In the genomic region with DNA sequence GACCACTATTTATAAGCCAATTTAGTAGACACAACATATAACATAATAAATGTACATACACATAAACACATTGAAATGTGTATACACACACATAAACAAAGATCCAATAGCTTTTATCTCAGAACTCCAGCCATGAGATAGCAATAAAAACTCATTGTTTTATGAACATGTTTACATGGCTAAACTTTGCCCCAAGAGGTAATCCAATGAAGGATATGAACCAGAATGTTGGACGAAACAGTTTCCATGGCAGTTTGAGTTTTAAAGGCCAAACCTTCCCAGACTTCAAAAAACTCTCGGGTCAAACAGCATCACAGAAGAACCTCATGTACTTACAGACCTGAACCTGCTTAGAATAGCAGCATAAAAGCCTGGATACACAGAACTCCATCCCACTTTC, we compare ENCODE assay signal across 15 cellular contexts.
DNase-seq lines count a peak whose midpoint lies in the region; ATAC-seq, FAIRE-seq and TF ChIP-seq lines count a peak whose summit lies in the region.
"Had no signal": no experiment of that assay in that cellular context is flagged by ENCODE, and none has a peak within 500 bp of the region (broad histone marks: within the 10 kb centered on the region; RNA-seq: fewer than 3 reads in every experiment).

No MANE protein-coding gene starts in this region.

- FAIRE-seq in HepG2 (lab: Jason Lieb, UNC) = peak; percentile 15
- FAIRE-seq in keratinocyte (lab: Jason Lieb, UNC) = peak; percentile 39
- no peak for FAIRE-seq in H54 (lab: Jason Lieb, UNC)

- no TSS peak for BruUV-seq in HepG2 (replicated peaks; lab: Mats Ljungman, UMichigan)

- H3K27me3 ChIP-seq in HepG2 (ENCODE audit: control insufficient read depth in 1 of 2, insufficient read depth in 2 of 2, low read length in 2 of 2) = no peaks in the 10 kb centered on the region
- H3K27me3 ChIP-seq in right lobe of liver = no peaks in the 10 kb centered on the region
- H3K27me3 ChIP-seq in keratinocyte (ENCODE audit: control insufficient read depth, extremely low read depth, insufficient read depth, low read length) = no peaks in the 10 kb centered on the region
- no peaks in the 10 kb centered on the region for H3K27me3 ChIP-seq in rectal smooth muscle tissue (ENCODE audit: control insufficient read depth, insufficient read depth, low read length)
- H3K27me3 ChIP-seq: BLaER1 had no signal

- in situ Hi-C loops in HepG2 (cut with HindIII; ENCODE audit: extremely low pct_ligation_motif_present, low pct_unique_long_range_greater_than_20kb) = no loop called here

- H4K20me1 ChIP-seq in HepG2 (ENCODE audit: insufficient read depth, low read length) (no peaks in the 10 kb centered on the region), keratinocyte (ENCODE audit: control insufficient read depth, extremely low read depth, insufficient read depth, low read length) (no peaks in the 10 kb centered on the region)
- H4K20me1 ChIP-seq: BLaER1 had no signal

- no peak for TF ChIP-seq CTCF in HepG2 (CRISPR knock-in tag; IDR thresholded peaks at IDR 0.05)
- no peak for TF ChIP-seq CTCF in right lobe of liver (IDR thresholded peaks at IDR 0.05)
- TF ChIP-seq CTCF in keratinocyte (optimal IDR thresholded peaks at IDR 0.05 in 1 of 3, IDR thresholded peaks at IDR 0.05 in 1 of 3, conservative IDR thresholded peaks at IDR 0.05 in 1 of 3; ENCODE audit: extremely low read depth in 1 of 3, insufficient read depth in 2 of 3, low read length in 3 of 3) = no peak

- H3K4me2 ChIP-seq in HepG2 (ENCODE audit: low read depth, low read length) (no peak overlapping the region), keratinocyte (ENCODE audit: control insufficient read depth, extremely low read depth, insufficient read depth, low read depth, low read length) (no peak overlapping the region)
- H3K4me2 ChIP-seq: BLaER1 had no signal

- no peak for TF ChIP-seq EP300 in HepG2 (IDR thresholded peaks at IDR 0.05; ENCODE audit: low read depth in 2 of 2, low read length in 2 of 2)
- no peak for TF ChIP-seq EP300 in HepG2 (CRISPR knock-in tag; IDR thresholded peaks at IDR 0.05; ENCODE audit: borderline replicate concordance)

- DNase-seq in HepG2 (ENCODE audit: low spot score) (no peak), right lobe of liver (no peak), keratinocyte (ENCODE audit: low read depth, low spot score) (no peak), NOMO-1 (lab: John Stamatoyannopoulos, UW; ENCODE audit: unreplicated experiment in 2 of 2) (no peak), hypothalamus (lab: John Stamatoyannopoulos, UW) (no peak), H54 (ENCODE audit: insufficient read length, low spot score) (no peak)
- DNase-seq: Calu3; CD4-positive, alpha-beta memory T cell; DMS79 treated with DMSO at 0.1 percent for 48 hours; GF-D8; GOT3 had no signal

- H3K4me3 ChIP-seq in HepG2 (replicated peaks in 1 of 3; ENCODE audit: insufficient read depth in 1 of 3, low read depth in 2 of 3, low read length in 3 of 3) = no peak overlapping the region
- H3K4me3 ChIP-seq in right lobe of liver = no peak overlapping the region
- H3K4me3 ChIP-seq in keratinocyte (ENCODE audit: control insufficient read depth in 2 of 3, extremely low read depth in 1 of 3, insufficient read depth in 2 of 3, low read depth in 1 of 3, low read length in 3 of 3) = no peak overlapping the region
- no peak overlapping the region for H3K4me3 ChIP-seq in rectal smooth muscle tissue (ENCODE audit: low read length)
- H3K4me3 ChIP-seq: BLaER1, HAP-1 had no signal

- H3K9me3 ChIP-seq in HepG2 (ENCODE audit: low read length) = no peaks in the 10 kb centered on the region
- no peaks in the 10 kb centered on the region for H3K9me3 ChIP-seq in right lobe of liver
- H3K9me3 ChIP-seq in keratinocyte (ENCODE audit: control insufficient read depth, low read depth, low read length) = no peaks in the 10 kb centered on the region

- no peak overlapping the region for H2AFZ ChIP-seq in HepG2 (ENCODE audit: low read length)
- no peak overlapping the region for H2AFZ ChIP-seq in keratinocyte (ENCODE audit: control insufficient read depth, low read length)

- no peak for TF ChIP-seq POLR2A in HepG2 (IDR thresholded peaks at IDR 0.05; ENCODE audit: insufficient read depth in 1 of 2, low read depth in 2 of 2, low read length in 2 of 2)
- no peak for TF ChIP-seq POLR2A in right lobe of liver (IDR thresholded peaks at IDR 0.05)
- no peak for TF ChIP-seq POLR2A in H54 (IDR thresholded peaks at IDR 0.05; ENCODE audit: low read depth, low read length)

- WGBS in HepG2 (ENCODE audit: low lambda C conversion rate) = 0% methylated on average over 2 of the region's 2 CpGs
- WGBS in right lobe of liver (ENCODE audit: insufficient coverage, low coverage, low lambda C conversion rate, missing lambda C conversion rate) = 85% methylated on average over 2 of the region's 2 CpGs

- no peaks in the 10 kb centered on the region for H3K79me2 ChIP-seq in HepG2 (ENCODE audit: insufficient read depth, low read length)
- H3K79me2 ChIP-seq in keratinocyte (ENCODE audit: control insufficient read depth, insufficient read depth, low read length) = no peaks in the 10 kb centered on the region

- H3K9ac ChIP-seq in HepG2 (ENCODE audit: insufficient read depth, low read depth, low read length) (no peak overlapping the region), keratinocyte (ENCODE audit: control insufficient read depth, extremely low read depth, insufficient read depth, low read length) (no peak overlapping the region), rectal smooth muscle tissue (ENCODE audit: low read length) (no peak overlapping the region)
- H3K9ac ChIP-seq: BLaER1 had no signal

- H3K9me1 ChIP-seq in keratinocyte (ENCODE audit: control insufficient read depth, extremely low read depth, insufficient read depth, low read length) = no peaks in the 10 kb centered on the region

- intact Hi-C loops in HepG2 (cut with micrococcal nuclease; ENCODE audit: unreplicated experiment) = no loop called here
- intact Hi-C loops in right lobe of liver (cut with DNase I) = no loop called here

- dilution Hi-C loops in keratinocyte (cut with MboI; ENCODE audit: extremely low pct_ligation_motif_present, low sequenced_read_pairs) = no loop called here

- no peak overlapping the region for H3K27ac ChIP-seq in HepG2 (ENCODE audit: extremely low read length, insufficient read depth, low read length)
- no peak overlapping the region for H3K27ac ChIP-seq in right lobe of liver
- no peak overlapping the region for H3K27ac ChIP-seq in keratinocyte (ENCODE audit: control insufficient read depth, insufficient read depth, low read length)
- peak overlapping the region; percentile 24 for H3K27ac ChIP-seq in rectal smooth muscle tissue (ENCODE audit: low read depth, low read length)
- H3K27ac ChIP-seq: 22Rv1, BLaER1 had no signal

- TF ChIP-seq RAD21 in HepG2 (CRISPR knock-in tag; IDR thresholded peaks at IDR 0.05) = no peak

- no peak for ATAC-seq in HepG2
- ATAC-seq in right lobe of liver = no peak

- no peaks in the 10 kb centered on the region for H3K36me3 ChIP-seq in HepG2 (replicated peaks in 1 of 2; ENCODE audit: control insufficient read depth in 1 of 2, insufficient read depth in 2 of 2, low read length in 2 of 2)
- H3K36me3 ChIP-seq in right lobe of liver = no peaks in the 10 kb centered on the region
- H3K36me3 ChIP-seq in keratinocyte (ENCODE audit: control insufficient read depth in 2 of 2, extremely low read depth in 1 of 2, insufficient read depth in 2 of 2, low read length in 2 of 2) = no peaks in the 10 kb centered on the region
- H3K36me3 ChIP-seq in rectal smooth muscle tissue (ENCODE audit: control insufficient read depth, insufficient read depth, low read length) = no peaks in the 10 kb centered on the region
- H3K36me3 ChIP-seq: BLaER1, HAP-1 had no signal

- CTCF ChIA-PET in HepG2 (lab: Yijun Ruan, JAX; ENCODE audit: low intra/inter-chr PET ratio, low total read pairs) = no interaction called here

- H3K4me1 ChIP-seq in HepG2 (ENCODE audit: insufficient read depth, low read length) = no peaks in the 10 kb centered on the region
- H3K4me1 ChIP-seq in right lobe of liver = peaks cover 0 to 10% (median 0%) of the 10 kb centered on the region in 4 donors
- H3K4me1 ChIP-seq in keratinocyte (ENCODE audit: control insufficient read depth, extremely low read depth, insufficient read depth, low read length) = peaks cover 8% of the 10 kb centered on the region
- peaks cover 19% of the 10 kb centered on the region for H3K4me1 ChIP-seq in rectal smooth muscle tissue (ENCODE audit: control insufficient read depth, insufficient read depth, low read length)
- H3K4me1 ChIP-seq: BLaER1 had no signal

- POLR2A ChIA-PET in HepG2 (lab: Yijun Ruan, JAX) = no interaction called here

TF ChIP-seq in HepG2, 621 proteins besides CTCF, POLR2A, EP300 and RAD21:
- TF ChIP-seq ZC3H4 (CRISPR knock-in tag; IDR thresholded peaks at IDR 0.05; ENCODE audit: borderline replicate concordance) = no peak
